15 cellular contexts compared by ENCODE assay signal in genomic region chr5:56126487-56127179, GRCh38.
DNase-seq lines count a peak whose midpoint lies in the region; ATAC-seq and TF ChIP-seq lines count a peak whose summit lies in the region.
"Had no signal": no experiment of that assay in that cellular context is flagged by ENCODE, and none has a peak within 500 bp of the region (broad histone marks: within the 10 kb centered on the region; RNA-seq: fewer than 3 reads in every experiment).

No MANE protein-coding gene starts in this region.

- TF ChIP-seq CTCF in mesothelial cell of epicardium (IDR thresholded peaks at IDR 0.05; ENCODE audit: unreplicated experiment): no peak

- peak; percentile 16 for DNase-seq in NCI-H345 (lab: John Stamatoyannopoulos, UW)
- DNase-seq in NCI-H345 treated with DMSO at 0.1 percent for 48 hours (lab: John Stamatoyannopoulos, UW; ENCODE audit: unreplicated experiment): no peak
- DNase-seq in NCI-H748 (lab: John Stamatoyannopoulos, UW; ENCODE audit: unreplicated experiment): peak; percentile 79
- peak; percentile 66 for DNase-seq in astrocyte of the hippocampus (ENCODE audit: low read depth, low spot score)
- DNase-seq in mesothelial cell of epicardium (ENCODE audit: low spot score in 2 of 2, unreplicated experiment in 2 of 2): no peak
- no peak for DNase-seq in NCI-H187 treated with DMSO at 0.1 percent for 48 hours (lab: John Stamatoyannopoulos, UW)
- DNase-seq: ACHN, DMS79 treated with DMSO at 0.1 percent for 48 hours, foreskin fibroblast, kidney, NCI-H1930, PC-9 had no signal

- H3K27me3 Mint-ChIP-seq in mesothelial cell of epicardium (ENCODE audit: low read depth): no peaks in the 10 kb centered on the region

- ATAC-seq in GM18873 (IDR thresholded peaks at IDR 0.05; ENCODE audit: low FRiP score, unreplicated experiment): no peak
- ATAC-seq in GM18867 (IDR thresholded peaks at IDR 0.05; ENCODE audit: unreplicated experiment): no peak
- ATAC-seq: natural killer cell treated with Interleukin-12 subunit alpha and Interleukin-12 subunit beta and Interleukin-15 and Interleukin-18, amount 100 ng/mL, for 72 hours had no signal

- peaks cover 18% of the 10 kb centered on the region for H3K9me3 Mint-ChIP-seq in mesothelial cell of epicardium

- H3K4me1 Mint-ChIP-seq in mesothelial cell of epicardium: peaks cover 25% of the 10 kb centered on the region

- peak overlapping the region; percentile 50 for H3K27ac Mint-ChIP-seq in mesothelial cell of epicardium
- H3K27ac Mint-ChIP-seq: natural killer cell treated with Interleukin-12 subunit alpha and Interleukin-12 subunit beta and Interleukin-15 and Interleukin-18, amount 100 ng/mL, for 72 hours had no signal

- H3K36me3 Mint-ChIP-seq in mesothelial cell of epicardium: peaks cover 8% of the 10 kb centered on the region

- no peak overlapping the region for H3K4me3 Mint-ChIP-seq in mesothelial cell of epicardium
- H3K4me3 Mint-ChIP-seq: natural killer cell treated with Interleukin-12 subunit alpha and Interleukin-12 subunit beta and Interleukin-15 and Interleukin-18, amount 100 ng/mL, for 72 hours had no signal

Comparison
In these comparisons a context has a peak if more than half of its experiments do, and no peak if none do; other contexts are left out.
1. DNase-seq: peak in NCI-H345 (single experiment), NCI-H748 (single experiment) and astrocyte of the hippocampus (single experiment); none in NCI-H345 treated with DMSO at 0.1 percent for 48 hours (single experiment), mesothelial cell of epicardium (0 of 2) and NCI-H187 treated with DMSO at 0.1 percent for 48 hours (single experiment).